15 cellular contexts compared by ENCODE assay signal in the genomic region with DNA sequence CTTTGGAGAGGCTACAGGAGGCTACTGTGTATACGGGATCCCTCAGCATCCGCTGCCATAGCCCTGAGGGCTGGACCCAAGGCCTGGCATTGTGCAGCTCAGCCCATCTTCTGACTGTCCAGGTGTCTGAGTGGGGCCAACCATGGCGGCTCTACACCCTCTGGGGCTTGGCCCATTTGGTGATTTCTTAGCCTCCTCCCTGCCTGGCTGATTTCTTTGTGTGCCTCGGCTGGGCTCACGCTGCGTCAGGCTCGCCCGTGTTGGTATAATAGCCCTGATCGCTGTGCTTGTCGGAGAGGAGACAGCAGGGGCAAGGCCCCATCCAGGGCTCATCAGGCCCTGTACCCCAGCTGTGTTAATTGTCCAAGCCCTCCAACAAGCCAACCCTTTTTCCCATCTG. TPM values are rescaled to one million over a fixed set of nuclear protein-coding genes. Genes with fewer than 3 reads are reported as not detected.
A peak's percentile ranks its signal among the peaks of the same experiment; 100 is the strongest.
DNase-seq lines count a peak whose midpoint lies in the region; ATAC-seq and TF ChIP-seq lines count a peak whose summit lies in the region.
"Had no signal": no experiment of that assay in that cellular context is flagged by ENCODE, and none has a peak within 500 bp of the region (broad histone marks: within the 10 kb centered on the region; RNA-seq: fewer than 3 reads in every experiment).

No MANE protein-coding gene starts in this region.

- H3K4me3 ChIP-seq in AG04450 (ENCODE audit: low read depth, low read length) (no peak overlapping the region), PC-9 (no peak overlapping the region)

- H3K9me2 ChIP-seq in PC-9 (ENCODE audit: insufficient read depth), result no peaks in the 10 kb centered on the region

- H3K4me3 Mint-ChIP-seq in chondrocyte (ENCODE audit: unreplicated experiment), result no peak overlapping the region
- H3K4me3 Mint-ChIP-seq in natural killer cell treated with Interleukin-12 subunit alpha and Interleukin-12 subunit beta and Interleukin-15 and Interleukin-18, amount 100 ng/mL, for 72 hours, result no peak overlapping the region
- H3K4me3 Mint-ChIP-seq: activated B cell treated with CpG ODN at 0.5 μM for 24 hours; activated CD8-positive, alpha-beta memory T cell treated with anti-CD3 and anti-CD28 coated beads, Interleukin-2, amount 10 ng/mL, durations not matched to agents 7 days and 5 days had no signal

- peak overlapping the region; percentile 92 for H3K27ac Mint-ChIP-seq in chondrocyte (ENCODE audit: unreplicated experiment)
- no peak overlapping the region for H3K27ac Mint-ChIP-seq in natural killer cell treated with Interleukin-12 subunit alpha and Interleukin-12 subunit beta and Interleukin-15 and Interleukin-18, amount 100 ng/mL, for 72 hours
- H3K27ac Mint-ChIP-seq: activated B cell treated with CpG ODN at 0.5 μM for 24 hours; activated CD8-positive, alpha-beta memory T cell treated with anti-CD3 and anti-CD28 coated beads, Interleukin-2, amount 10 ng/mL, durations not matched to agents 7 days and 5 days had no signal

- H3K79me2 ChIP-seq in PC-9 (ENCODE audit: low read depth), result no peaks in the 10 kb centered on the region

- H3K27me3 ChIP-seq in AG04450 (ENCODE audit: control insufficient read depth, insufficient read depth, low read length), result no peaks in the 10 kb centered on the region
- no peaks in the 10 kb centered on the region for H3K27me3 ChIP-seq in PC-9 (ENCODE audit: insufficient read depth, low read depth)

- BruUV-seq in PC-9 (replicated peaks; lab: Mats Ljungman, UMichigan), result no TSS peak

- no peaks in the 10 kb centered on the region for H3K4me1 ChIP-seq in PC-9 (replicated peaks; ENCODE audit: insufficient read depth)
- H3K4me1 ChIP-seq: foreskin keratinocyte had no signal

- no peak for DNase-seq in AG04450 (ENCODE audit: low read depth, low spot score)
- DNase-seq in NCI-H1436 (lab: John Stamatoyannopoulos, UW), result peak; percentile 78
- DNase-seq in chondrocyte (ENCODE audit: low spot score), result no peak
- peak; percentile 31 for DNase-seq in natural killer cell treated with Interleukin-12 subunit alpha and Interleukin-12 subunit beta and Interleukin-15 and Interleukin-18, amount 100 ng/mL, for 72 hours (ENCODE audit: low spot score)
- no peak for DNase-seq in cerebellar nuclear complex (lab: John Stamatoyannopoulos, UW)
- no peak for DNase-seq in NCI-H446 treated with DMSO at 0.1 percent for 48 hours (lab: John Stamatoyannopoulos, UW)
- no peak for DNase-seq in PC-9
- DNase-seq: activated B cell treated with CpG ODN at 0.5 μM for 24 hours; activated CD8-positive, alpha-beta memory T cell treated with anti-CD3 and anti-CD28 coated beads, Interleukin-2, amount 10 ng/mL, durations not matched to agents 7 days and 5 days; AML-193; DMS53; foreskin keratinocyte; NCI-H510A; stimulated activated CD4-positive, alpha-beta T cell treated with anti-CD3 and anti-CD28 coated beads, Interleukin-2, amount 100 ng/mL, for 48 hours had no signal

- peaks cover 5% of the 10 kb centered on the region for H3K36me3 Mint-ChIP-seq in chondrocyte (ENCODE audit: low read depth)
- H3K36me3 Mint-ChIP-seq in natural killer cell treated with Interleukin-12 subunit alpha and Interleukin-12 subunit beta and Interleukin-15 and Interleukin-18, amount 100 ng/mL, for 72 hours, result peaks cover 1% of the 10 kb centered on the region
- H3K36me3 Mint-ChIP-seq: activated CD8-positive, alpha-beta memory T cell treated with anti-CD3 and anti-CD28 coated beads, Interleukin-2, amount 10 ng/mL, durations not matched to agents 7 days and 5 days had no signal

- POLR2A ChIA-PET in AG04450 (lab: Yijun Ruan, JAX), result interaction anchor here (0.9 to 4.1 kb wide), 6 partner anchors 11 to 67 kb away, joined by 3 to 30 read pairs (median 7); no protein-coding TSS in a partner anchor
- POLR2A ChIA-PET in PC-9 (lab: Charles Lee; ENCODE audit: unreplicated experiment), result no interaction called here

- peaks cover 2% of the 10 kb centered on the region for H3K9me3 Mint-ChIP-seq in chondrocyte (ENCODE audit: low read depth)
- no peaks in the 10 kb centered on the region for H3K9me3 Mint-ChIP-seq in natural killer cell treated with Interleukin-12 subunit alpha and Interleukin-12 subunit beta and Interleukin-15 and Interleukin-18, amount 100 ng/mL, for 72 hours
- H3K9me3 Mint-ChIP-seq: activated B cell treated with CpG ODN at 0.5 μM for 24 hours had no signal

- H3K27ac ChIP-seq in AG04450 (ENCODE audit: low read depth, low read length), result peak overlapping the region; percentile 70
- H3K27ac ChIP-seq in PC-9, result no peak overlapping the region
- H3K27ac ChIP-seq: foreskin keratinocyte had no signal

- H3K36me3 ChIP-seq in PC-9 (ENCODE audit: low read depth), result no peaks in the 10 kb centered on the region

- peak in 1 of 2 donors; percentile 33 for ATAC-seq in natural killer cell treated with Interleukin-12 subunit alpha and Interleukin-12 subunit beta and Interleukin-15 and Interleukin-18, amount 100 ng/mL, for 72 hours
- ATAC-seq in GM19455 (IDR thresholded peaks at IDR 0.05; ENCODE audit: unreplicated experiment), result no peak
- ATAC-seq: activated CD8-positive, alpha-beta memory T cell treated with anti-CD3 and anti-CD28 coated beads, Interleukin-2, amount 10 ng/mL, durations not matched to agents 7 days and 5 days had no signal

- H3F3A ChIP-seq in PC-9 (ENCODE audit: insufficient read depth, low read depth), result no peaks in the 10 kb centered on the region

- H3K27me3 Mint-ChIP-seq in chondrocyte (ENCODE audit: low read depth), result no peaks in the 10 kb centered on the region
- H3K27me3 Mint-ChIP-seq in natural killer cell treated with Interleukin-12 subunit alpha and Interleukin-12 subunit beta and Interleukin-15 and Interleukin-18, amount 100 ng/mL, for 72 hours, result peaks cover 22 to 25% of the 10 kb centered on the region in 2 donors

- TF ChIP-seq CTCF in AG04450 (IDR thresholded peaks at IDR 0.05; ENCODE audit: low read depth, low read length), result no peak
- no peak for TF ChIP-seq CTCF in chondrocyte (IDR thresholded peaks at IDR 0.05)
- no peak for TF ChIP-seq CTCF in PC-9 (conservative IDR thresholded peaks at IDR 0.05)

- no peak overlapping the region for H3K4me2 ChIP-seq in PC-9

- peaks cover 68% of the 10 kb centered on the region for H3K4me1 Mint-ChIP-seq in chondrocyte (ENCODE audit: low read depth)
- H3K4me1 Mint-ChIP-seq in natural killer cell treated with Interleukin-12 subunit alpha and Interleukin-12 subunit beta and Interleukin-15 and Interleukin-18, amount 100 ng/mL, for 72 hours (ENCODE audit: low read depth in 2 of 2), result no peaks in the 10 kb centered on the region
- H3K4me1 Mint-ChIP-seq: activated B cell treated with CpG ODN at 0.5 μM for 24 hours; activated CD8-positive, alpha-beta memory T cell treated with anti-CD3 and anti-CD28 coated beads, Interleukin-2, amount 10 ng/mL, durations not matched to agents 7 days and 5 days had no signal

- CTCF ChIA-PET in AG04450 (lab: Charles Lee) (interaction anchor here (0.6 to 2.0 kb wide), 7 partner anchors 8 to 126 kb away, joined by 3 to 7 read pairs (median 3); no protein-coding TSS in a partner anchor), PC-9 (lab: Charles Lee) (no interaction called here)

- intact Hi-C loops in PC-9 (cut with micrococcal nuclease; ENCODE audit: unreplicated experiment), result no loop called here

- H2AFZ ChIP-seq in PC-9, result no peak overlapping the region

- H4K20me1 ChIP-seq in PC-9 (ENCODE audit: insufficient read depth), result no peaks in the 10 kb centered on the region

- H3K9me3 ChIP-seq in AG04450 (ENCODE audit: control insufficient read depth, insufficient read depth, low read length), result no peaks in the 10 kb centered on the region
- H3K9me3 ChIP-seq in PC-9 (ENCODE audit: insufficient read depth, low read depth), result no peaks in the 10 kb centered on the region

RNA-seq across cellular contexts. Expression of gene NAV1, which starts 44.0 kb away (rescaled TPM):
- polyA plus RNA-seq in AG04450 (2011; rRNA removed), result 17.5 and 23.0 TPM in 2 replicates
- 44.0 and 55.7 TPM in 2 replicates for polyA minus RNA-seq in AG04450 (2011; rRNA and poly(A)+ RNA removed)
- 201 to 294 TPM (median 211 TPM) in 3 replicates for total RNA-seq in chondrocyte
- 1 to 10 TPM in 1 of 2 donors, under 1 TPM in 1; 0.21 to 1.2 TPM for total RNA-seq in natural killer cell treated with Interleukin-12 subunit alpha and Interleukin-12 subunit beta and Interleukin-15 and Interleukin-18, amount 100 ng/mL, for 72 hours
- 44.5 and 45.3 TPM in 2 replicates for total RNA-seq in PC-9 (2021)

Comparison
In these comparisons a context has a peak if more than half of its experiments do, and no peak if none do; other contexts are left out.
1. DNase-seq: peak in NCI-H1436 (single experiment) and natural killer cell treated with Interleukin-12 subunit alpha and Interleukin-12 subunit beta and Interleukin-15 and Interleukin-18, amount 100 ng/mL, for 72 hours (single experiment); none in AG04450 (single experiment), chondrocyte (single experiment), cerebellar nuclear complex (0 of 2), NCI-H446 treated with DMSO at 0.1 percent for 48 hours (single experiment) and PC-9 (0 of 2).
2. RNA of gene NAV1, which starts 44.0 kb away (total RNA-seq): 201 to 294 TPM in chondrocyte and 44.5 to 45.3 TPM in PC-9; 0.21 to 1.2 TPM in natural killer cell treated with Interleukin-12 subunit alpha and Interleukin-12 subunit beta and Interleukin-15 and Interleukin-18, amount 100 ng/mL, for 72 hours; every median in the first group is over 10 times any median in the second.